ENCODE assay signal across 20 cellular contexts in genomic region chr18:61842146-61842545, GRCh38. TPM values are rescaled to one million over a fixed set of nuclear protein-coding genes. Genes with fewer than 3 reads are reported as not detected.
DNase-seq lines count a peak whose midpoint lies in the region; ATAC-seq and TF ChIP-seq lines count a peak whose summit lies in the region.
"Had no signal": no experiment of that assay in that cellular context is flagged by ENCODE, and none has a peak within 500 bp of the region (broad histone marks: within the 10 kb centered on the region; RNA-seq: fewer than 3 reads in every experiment).

No MANE protein-coding gene starts in this region.

- no peak for DNase-seq in left cardiac atrium
- DNase-seq in left ventricle myocardium superior = no peak
- DNase-seq in astrocyte of the spinal cord (ENCODE audit: low read depth, low spot score) = peak; percentile 5
- DNase-seq in type B pancreatic cell (ENCODE audit: extremely low spot score, unreplicated experiment) = no peak
- no peak for DNase-seq in RWPE1 (ENCODE audit: low spot score)
- no peak for DNase-seq in activated CD4-positive, alpha-beta T cell treated with anti-CD3 and anti-CD28 coated beads for 4 hours
- DNase-seq: activated CD4-positive, CD25-positive, alpha-beta regulatory T cell treated with anti-CD3 and anti-CD28 coated beads, Interleukin-2, amount 50 U/mL, for 72 hours; activated naive CD8-positive, alpha-beta T cell treated with anti-CD3 and anti-CD28 coated beads, Interleukin-2, amount 50 U/mL, for 24 hours; CD4-positive, alpha-beta T cell; HCEC 1CT; NCI-H2081 treated with DMSO at 0.1 percent for 48 hours; nephron progenitor cell; OCI-M1; stimulated activated naive B cell treated with anti-CD40 and anti-IgM and Interleukin-4, amounts not matched to agents 10 μg/mL and 1 μg/mL and 100 μg/mL, for 72 hours; transverse colon had no signal

- TF ChIP-seq CTCF in astrocyte of the spinal cord (IDR thresholded peaks at IDR 0.05; ENCODE audit: low read depth, low read length) (no peak), type B pancreatic cell (conservative IDR thresholded peaks at IDR 0.05) (no peak), RWPE1 (conservative IDR thresholded peaks at IDR 0.05; ENCODE audit: low read depth) (no peak)

- POLR2A ChIA-PET in RWPE1 (lab: Yijun Ruan, JAX; ENCODE audit: low non-redundant PET) = no interaction called here

- peak; percentile 31 to 47 for ATAC-seq in left cardiac atrium
- no peak for ATAC-seq in left ventricle myocardium superior
- ATAC-seq in GM21528 (IDR thresholded peaks at IDR 0.05; ENCODE audit: low FRiP score, unreplicated experiment) = no peak
- ATAC-seq: A549; activated naive CD8-positive, alpha-beta T cell treated with anti-CD3 and anti-CD28 coated beads, Interleukin-2, amount 50 U/mL, for 24 hours; stimulated activated naive B cell treated with anti-CD40 and anti-IgM and Interleukin-4, amounts not matched to agents 10 μg/mL and 1 μg/mL and 100 μg/mL, for 72 hours had no signal

- H3K27ac Mint-ChIP-seq in type B pancreatic cell = peak overlapping the region; percentile 32
- H3K27ac Mint-ChIP-seq: activated naive CD8-positive, alpha-beta T cell treated with anti-CD3 and anti-CD28 coated beads, Interleukin-2, amount 50 U/mL, for 24 hours; CD4-positive, alpha-beta T cell; nephron progenitor cell; stimulated activated naive B cell treated with anti-CD40 and anti-IgM and Interleukin-4, amounts not matched to agents 10 μg/mL and 1 μg/mL and 100 μg/mL, for 72 hours had no signal

- H3K4me1 Mint-ChIP-seq in type B pancreatic cell (ENCODE audit: unreplicated experiment) = peaks cover 10% of the 10 kb centered on the region
- H3K4me1 Mint-ChIP-seq: activated naive CD8-positive, alpha-beta T cell treated with anti-CD3 and anti-CD28 coated beads, Interleukin-2, amount 50 U/mL, for 24 hours; central memory CD8-positive, alpha-beta T cell; stimulated activated naive B cell treated with anti-CD40 and anti-IgM and Interleukin-4, amounts not matched to agents 10 μg/mL and 1 μg/mL and 100 μg/mL, for 72 hours had no signal

- H3K27me3 ChIP-seq in layer of hippocampus (ENCODE audit: control insufficient read depth, insufficient read depth, low read length) = no peaks in the 10 kb centered on the region
- H3K27me3 ChIP-seq: hepatocyte, transverse colon had no signal

- H3K27ac ChIP-seq in layer of hippocampus (ENCODE audit: low read depth, low read length) (peak overlapping the region; percentile 79), RWPE1 (no peak overlapping the region)
- H3K27ac ChIP-seq: A549, hepatocyte, transverse colon had no signal

- H3K4me3 Mint-ChIP-seq in type B pancreatic cell = no peak overlapping the region
- H3K4me3 Mint-ChIP-seq: activated naive CD8-positive, alpha-beta T cell treated with anti-CD3 and anti-CD28 coated beads, Interleukin-2, amount 50 U/mL, for 24 hours; CD4-positive, alpha-beta T cell; central memory CD8-positive, alpha-beta T cell; nephron progenitor cell; stimulated activated naive B cell treated with anti-CD40 and anti-IgM and Interleukin-4, amounts not matched to agents 10 μg/mL and 1 μg/mL and 100 μg/mL, for 72 hours had no signal

- CTCF ChIA-PET in RWPE1 (lab: Yijun Ruan, JAX) = no interaction called here

- intact Hi-C loops in left cardiac atrium (cut with DNase I) (no loop called here), left ventricle myocardium superior (cut with micrococcal nuclease) (no loop called here)

- peaks cover 34% of the 10 kb centered on the region for H3K36me3 Mint-ChIP-seq in type B pancreatic cell
- H3K36me3 Mint-ChIP-seq: stimulated activated naive B cell treated with anti-CD40 and anti-IgM and Interleukin-4, amounts not matched to agents 10 μg/mL and 1 μg/mL and 100 μg/mL, for 72 hours had no signal

- no peak overlapping the region for H3K4me3 ChIP-seq in astrocyte of the spinal cord (ENCODE audit: low read depth, low read length)
- H3K4me3 ChIP-seq: A549, hepatocyte, transverse colon had no signal

- no peaks in the 10 kb centered on the region for H3K27me3 Mint-ChIP-seq in type B pancreatic cell
- H3K27me3 Mint-ChIP-seq: activated naive CD8-positive, alpha-beta T cell treated with anti-CD3 and anti-CD28 coated beads, Interleukin-2, amount 50 U/mL, for 24 hours had no signal

- in situ Hi-C loops in astrocyte of the spinal cord (cut with HindIII; ENCODE audit: low sequenced_read_pairs) = no loop called here

- peaks cover 13% of the 10 kb centered on the region for H3K9me3 Mint-ChIP-seq in type B pancreatic cell
- H3K9me3 Mint-ChIP-seq: activated naive CD8-positive, alpha-beta T cell treated with anti-CD3 and anti-CD28 coated beads, Interleukin-2, amount 50 U/mL, for 24 hours; CD4-positive, alpha-beta T cell; central memory CD8-positive, alpha-beta T cell had no signal

RNA-seq across cellular contexts. Expression of gene RNF152, which starts 50.7 kb away (rescaled TPM):
- total RNA-seq in left cardiac atrium (10 to 100 TPM; 11.0 to 11.8 TPM), left ventricle myocardium superior (10.8 TPM), type B pancreatic cell (ENCODE audit: low replicate concordance) (23.6 and 28.9 TPM in 2 replicates)

Comparison
In these comparisons a context has a peak if more than half of its experiments do, and no peak if none do; other contexts are left out.
1. ATAC-seq: peak in left cardiac atrium (2 of 2); none in left ventricle myocardium superior (single experiment) and GM21528 (single experiment).